Comparison of ENCODE assay signal across 1 cellular context in genomic region chr5:168916852-168917251, GRCh38.
TF ChIP-seq lines count a peak whose summit lies in the region.

No MANE protein-coding gene starts in this region.

TF ChIP-seq in HepG2, 621 proteins besides CTCF, POLR2A, EP300 and RAD21:
- TF ChIP-seq CSRNP2 (CRISPR knock-in tag; conservative IDR thresholded peaks at IDR 0.05; ENCODE audit: low read depth) (no peak), CEBPB (IDR thresholded peaks at IDR 0.05; ENCODE audit: borderline replicate concordance, low read depth, low read length) (0 out of 2 replicates have a peak, but pooled peaks have one; percentile 2), ZNF251 (CRISPR knock-in tag; IDR thresholded peaks at IDR 0.05) (no peak), ZFP90 (CRISPR knock-in tag; IDR thresholded peaks at IDR 0.05; ENCODE audit: borderline replicate concordance) (no peak)
